Comparison of ENCODE assay signal across 1 cellular context in genomic region chr16:11976850-11977205, GRCh38.
TF ChIP-seq lines count a peak whose summit lies in the region.

No MANE protein-coding gene starts in this region.

TF ChIP-seq in HCT116, 20 proteins besides CTCF, POLR2A, EP300 and RAD21:
- no peak for TF ChIP-seq REST (IDR thresholded peaks at IDR 0.05; ENCODE audit: low read depth)
- no peak for TF ChIP-seq FOSL1 (IDR thresholded peaks at IDR 0.05; ENCODE audit: low read depth)
- TF ChIP-seq SP1 (IDR thresholded peaks at IDR 0.05; ENCODE audit: low read depth): no peak
- TF ChIP-seq ELF1 (IDR thresholded peaks at IDR 0.05; ENCODE audit: borderline replicate concordance, low read depth): no peak
- TF ChIP-seq CEBPB (IDR thresholded peaks at IDR 0.05; ENCODE audit: low read depth): no peak
- no peak for TF ChIP-seq SRF (IDR thresholded peaks at IDR 0.05; ENCODE audit: low read depth)
- TF ChIP-seq EZH2 (IDR thresholded peaks at IDR 0.05): no peak
- no peak for TF ChIP-seq JUND (IDR thresholded peaks at IDR 0.05)
- no peak for TF ChIP-seq TCF7L2 (IDR thresholded peaks at IDR 0.05; ENCODE audit: borderline replicate concordance, extremely low read depth, insufficient read depth, insufficient read length)
- no peak for TF ChIP-seq ZNF274 (IDR thresholded peaks at IDR 0.05; ENCODE audit: low read depth, low read length)
- no peak for TF ChIP-seq CBX3 (IDR thresholded peaks at IDR 0.05; ENCODE audit: low read depth)
- no peak for TF ChIP-seq SIN3A (IDR thresholded peaks at IDR 0.05; ENCODE audit: low read depth)
- TF ChIP-seq MAX (IDR thresholded peaks at IDR 0.05): no peak
- no peak for TF ChIP-seq ZBTB33 (IDR thresholded peaks at IDR 0.05; ENCODE audit: extremely low read depth, insufficient replicate concordance, low read length)
